ENCODE assay signal across 31 cellular contexts in genomic region chr15:69279636-69280035, GRCh38. TPM values are rescaled to one million over a fixed set of nuclear protein-coding genes. Genes with fewer than 3 reads are reported as not detected.
"Had no signal": no experiment of that assay in that cellular context is flagged by ENCODE, and none has a peak within 500 bp of the region (broad histone marks: within the 10 kb centered on the region; RNA-seq: fewer than 3 reads in every experiment).

No MANE protein-coding gene starts in this region.

- H3K4me3 Mint-ChIP-seq: dendritic cell treated with granulocyte-macrophage colony-stimulating factor and Interleukin-4, amounts not matched to agents 40 ng/mL and 50 ng/mL, for 4 days; immature natural killer cell; mesothelial cell of epicardium; naive B cell had no signal

- ATAC-seq: esophagus mucosa, gastrocnemius medialis, heart left ventricle, left colon, left lung, left ventricle myocardium superior, lower lobe of right lung, mucosa of descending colon had no signal

- DNase-seq: colonic mucosa; cortex of kidney; effector memory CD4-positive, alpha-beta T cell; erythroblast; esophagus squamous epithelium; foreskin fibroblast; foreskin melanocyte; gastrocnemius medialis; glutamatergic neuron; heart left ventricle; hypothalamus; immature natural killer cell; islet precursor cell; kidney; kidney glomerular epithelial cell; left colon; left ventricle myocardium superior; lower lobe of right lung; mesenchymal stem cell; mucosa of descending colon; naive B cell had no signal

- H3K79me2 ChIP-seq: hepatocyte had no signal

- H3K4me1 ChIP-seq: colonic mucosa, esophagus squamous epithelium, gastrocnemius medialis, left lung, lower lobe of right lung had no signal

- FAIRE-seq: endometrium, kidney had no signal

- H2AFZ ChIP-seq: hepatocyte had no signal

- H3K36me3 Mint-ChIP-seq: immature natural killer cell, mesothelial cell of epicardium, naive B cell had no signal

- H3K4me3 ChIP-seq: colonic mucosa, esophagus squamous epithelium, gastrocnemius medialis, heart left ventricle, hepatocyte, left lung, lower lobe of right lung, mucosa of descending colon had no signal

- H3K27ac ChIP-seq: colonic mucosa, epithelial cell of prostate, esophagus squamous epithelium, gastrocnemius medialis, heart left ventricle, hepatocyte, left lung, lower lobe of right lung had no signal

- H3K36me3 ChIP-seq: colonic mucosa, esophagus squamous epithelium, gastrocnemius medialis, heart left ventricle, left lung, lower lobe of right lung had no signal

- H3K27ac Mint-ChIP-seq: dendritic cell treated with granulocyte-macrophage colony-stimulating factor and Interleukin-4, amounts not matched to agents 40 ng/mL and 50 ng/mL, for 4 days; immature natural killer cell; mesothelial cell of epicardium had no signal

- H3K9me3 Mint-ChIP-seq: dendritic cell treated with granulocyte-macrophage colony-stimulating factor and Interleukin-4, amounts not matched to agents 40 ng/mL and 50 ng/mL, for 4 days; immature natural killer cell; mesothelial cell of epicardium had no signal

- H3K4me1 Mint-ChIP-seq: immature natural killer cell had no signal

- H3K4me2 ChIP-seq: hepatocyte had no signal

- H3K27me3 ChIP-seq: colonic mucosa, gastrocnemius medialis, heart left ventricle, hepatocyte, left lung had no signal

- H3K9me3 ChIP-seq: colonic mucosa, esophagus squamous epithelium, gastrocnemius medialis, heart left ventricle, left lung, lower lobe of right lung, mucosa of descending colon had no signal

RNA-seq across cellular contexts. Expression of gene PAQR5, which starts 19.1 kb away (rescaled TPM):
- total RNA-seq: dermis microvascular lymphatic vessel endothelial cell, glomerular endothelial cell, lung microvascular endothelial cell had no signal
